In genomic region chr11:134452026-134452848, GRCh38 we compare ENCODE assay signal across 14 cellular contexts. TPM values are rescaled to one million over a fixed set of nuclear protein-coding genes. Genes with fewer than 3 reads are reported as not detected.
"Had no signal": no experiment of that assay in that cellular context is flagged by ENCODE, and none has a peak within 500 bp of the region (broad histone marks: within the 10 kb centered on the region; RNA-seq: fewer than 3 reads in every experiment).

No MANE protein-coding gene starts in this region.

- H3K4me3 ChIP-seq: ascending aorta, SJSA1 had no signal

- H3K27ac Mint-ChIP-seq: activated CD8-positive, alpha-beta memory T cell treated with anti-CD3 and anti-CD28 coated beads, Interleukin-2, amount 10 ng/mL, durations not matched to agents 7 days and 5 days; activated naive CD8-positive, alpha-beta T cell treated with anti-CD3 and anti-CD28 coated beads for 36 hours; activated T-cell treated with anti-CD3 and anti-CD28 coated beads, Interleukin-2, amount 50 U/mL, for 24 hours; type B pancreatic cell had no signal

- DNase-seq: activated CD4-positive, alpha-beta T cell treated with anti-CD3 and anti-CD28 coated beads, Interleukin-2, amount 50 U/mL, for 4 hours; activated CD4-positive, CD25-positive, alpha-beta regulatory T cell treated with anti-CD3 and anti-CD28 coated beads, Interleukin-2, amount 50 U/mL, for 72 hours; activated CD8-positive, alpha-beta memory T cell treated with anti-CD3 and anti-CD28 coated beads, Interleukin-2, amount 10 ng/mL, durations not matched to agents 7 days and 5 days; activated gamma-delta T cell treated with Interleukin-2 at 50 U/mL for 16 hours; activated naive CD8-positive, alpha-beta T cell treated with anti-CD3 and anti-CD28 coated beads for 36 hours; activated T-cell treated with anti-CD3 and anti-CD28 coated beads, Interleukin-2, amount 50 U/mL, for 24 hours; cortex of kidney; effector memory CD4-positive, alpha-beta T cell; naive B cell; small intestine had no signal

- H3K27me3 ChIP-seq: ascending aorta, SJSA1 had no signal

- H3K4me1 ChIP-seq: ascending aorta, SJSA1 had no signal

- H3K27ac ChIP-seq: ascending aorta, SJSA1 had no signal

- H3K4me1 Mint-ChIP-seq: activated CD8-positive, alpha-beta memory T cell treated with anti-CD3 and anti-CD28 coated beads, Interleukin-2, amount 10 ng/mL, durations not matched to agents 7 days and 5 days; activated naive CD8-positive, alpha-beta T cell treated with anti-CD3 and anti-CD28 coated beads for 36 hours; naive B cell had no signal

- H3K9me3 ChIP-seq: SJSA1 had no signal

- H3K36me3 ChIP-seq: ascending aorta, SJSA1 had no signal

- H3K9me3 Mint-ChIP-seq: type B pancreatic cell had no signal

- H3K27me3 Mint-ChIP-seq: activated CD8-positive, alpha-beta memory T cell treated with anti-CD3 and anti-CD28 coated beads, Interleukin-2, amount 10 ng/mL, durations not matched to agents 7 days and 5 days had no signal

- ATAC-seq: activated CD8-positive, alpha-beta memory T cell treated with anti-CD3 and anti-CD28 coated beads, Interleukin-2, amount 10 ng/mL, durations not matched to agents 7 days and 5 days had no signal

- H3K36me3 Mint-ChIP-seq: activated CD8-positive, alpha-beta memory T cell treated with anti-CD3 and anti-CD28 coated beads, Interleukin-2, amount 10 ng/mL, durations not matched to agents 7 days and 5 days; activated naive CD8-positive, alpha-beta T cell treated with anti-CD3 and anti-CD28 coated beads for 36 hours; naive B cell; type B pancreatic cell had no signal

- H3K4me3 Mint-ChIP-seq: activated CD8-positive, alpha-beta memory T cell treated with anti-CD3 and anti-CD28 coated beads, Interleukin-2, amount 10 ng/mL, durations not matched to agents 7 days and 5 days; activated naive CD8-positive, alpha-beta T cell treated with anti-CD3 and anti-CD28 coated beads for 36 hours; activated T-cell treated with anti-CD3 and anti-CD28 coated beads, Interleukin-2, amount 50 U/mL, for 24 hours; naive B cell; type B pancreatic cell had no signal

RNA-seq across cellular contexts. Expression of gene B3GAT1, which starts 40.2 kb away (rescaled TPM):
- total RNA-seq: SJSA1 had no signal
- polyA plus RNA-seq: fibroblast of lung had no signal
